In genomic region chr15:39935241-39935640, GRCh38 we compare ENCODE assay signal across 9 cellular contexts. TPM values are rescaled to one million over a fixed set of nuclear protein-coding genes. Genes with fewer than 3 reads are reported as not detected.
DNase-seq lines count a peak whose midpoint lies in the region; ATAC-seq and TF ChIP-seq lines count a peak whose summit lies in the region.
"Had no signal": no experiment of that assay in that cellular context is flagged by ENCODE, and none has a peak within 500 bp of the region (broad histone marks: within the 10 kb centered on the region; RNA-seq: fewer than 3 reads in every experiment).

No MANE protein-coding gene starts in this region.

- H3K9ac ChIP-seq in endocrine pancreas (ENCODE audit: control insufficient read depth, insufficient read depth, low read length) = no peak overlapping the region

- TF ChIP-seq CTCF in DOHH2 (IDR thresholded peaks at IDR 0.05; ENCODE audit: low read depth, low read length, poor library complexity, severe bottlenecking) (no peak), NB4 (IDR thresholded peaks at IDR 0.05; ENCODE audit: low read depth, low read length) (no peak), osteoblast (IDR thresholded peaks at IDR 0.05; ENCODE audit: extremely low read depth, low read depth, low read length) (no peak)

- H3K36me3 ChIP-seq in DOHH2 (ENCODE audit: control insufficient read depth, low read length) (peaks cover 21% of the 10 kb centered on the region), endocrine pancreas (ENCODE audit: control insufficient read depth, insufficient read depth, low read length) (no peaks in the 10 kb centered on the region), osteoblast (ENCODE audit: insufficient read depth, low read length) (peaks cover 9% of the 10 kb centered on the region)

- DNase-seq in NB4 (ENCODE audit: low read depth) (no peak), osteoblast (ENCODE audit: insufficient read length, low spot score, missing footprints) (no peak), ecto neural progenitor cell (ENCODE audit: low spot score) (no peak)
- DNase-seq: effector CD8-positive, alpha-beta T cell; mesendoderm had no signal

- no peak overlapping the region for H2AFZ ChIP-seq in osteoblast (ENCODE audit: low read length)

- H3K4me2 ChIP-seq in DOHH2 (ENCODE audit: low read length) = peak overlapping the region; percentile 71
- H3K4me2 ChIP-seq in osteoblast (ENCODE audit: insufficient read depth, low read length) = peak overlapping the region; percentile 97

- ATAC-seq in GM18858 (IDR thresholded peaks at IDR 0.05; ENCODE audit: unreplicated experiment) (no peak), HG03039 (IDR thresholded peaks at IDR 0.05; ENCODE audit: unreplicated experiment) (no peak)

- H3K9me3 ChIP-seq in DOHH2 (ENCODE audit: control insufficient read depth, insufficient read depth, low read length) = no peaks in the 10 kb centered on the region
- no peaks in the 10 kb centered on the region for H3K9me3 ChIP-seq in endocrine pancreas (ENCODE audit: control insufficient read depth, low read length)
- no peaks in the 10 kb centered on the region for H3K9me3 ChIP-seq in osteoblast (ENCODE audit: low read depth, low read length)

- TF ChIP-seq POLR2A in NB4 (IDR thresholded peaks at IDR 0.05; ENCODE audit: extremely low read depth, insufficient read length) = no peak

- no peaks in the 10 kb centered on the region; the same call in 1 of the 2 replicates for H3F3A ChIP-seq in DOHH2 (ENCODE audit: control insufficient read depth, insufficient read depth)

- no peaks in the 10 kb centered on the region for H3K9me2 ChIP-seq in DOHH2 (replicated peaks; ENCODE audit: control insufficient read depth, low read length)

- H3K4me1 ChIP-seq in DOHH2 (ENCODE audit: control insufficient read depth, low read length) (peaks cover 55% of the 10 kb centered on the region), endocrine pancreas (ENCODE audit: control insufficient read depth, insufficient read depth, low read length) (peaks cover 13% of the 10 kb centered on the region), osteoblast (ENCODE audit: insufficient read depth, low read length) (peaks cover 34% of the 10 kb centered on the region)

- H3K4me3 ChIP-seq in DOHH2 (ENCODE audit: low read length) = peak overlapping the region; percentile 80
- peak overlapping the region; percentile 94 for H3K4me3 ChIP-seq in NB4 (ENCODE audit: low read depth, low read length)
- peak overlapping the region; percentile 79 for H3K4me3 ChIP-seq in endocrine pancreas (ENCODE audit: control insufficient read depth, insufficient read depth, low read length)
- H3K4me3 ChIP-seq in osteoblast (ENCODE audit: insufficient read depth, low read length) = peak overlapping the region; percentile 88

- H3K79me2 ChIP-seq in DOHH2 (ENCODE audit: control insufficient read depth, low read length) (peaks cover 46% of the 10 kb centered on the region), osteoblast (ENCODE audit: insufficient read depth, low read length) (peaks cover 60% of the 10 kb centered on the region)

- H3K27ac ChIP-seq in DOHH2 (ENCODE audit: low read depth, low read length) (no peak overlapping the region), osteoblast (ENCODE audit: low read depth, low read length) (peak overlapping the region; percentile 95)

- no peaks in the 10 kb centered on the region for H4K20me1 ChIP-seq in DOHH2 (ENCODE audit: control insufficient read depth, insufficient read depth, low read depth, low read length)
- H4K20me1 ChIP-seq in osteoblast (ENCODE audit: insufficient read depth, low read length) = peaks cover 7% of the 10 kb centered on the region

- H3K27me3 ChIP-seq in DOHH2 (ENCODE audit: control insufficient read depth, low read length) (no peaks in the 10 kb centered on the region), endocrine pancreas (ENCODE audit: control insufficient read depth, insufficient read depth, low read length) (no peaks in the 10 kb centered on the region), osteoblast (ENCODE audit: insufficient read depth, low read length) (no peaks in the 10 kb centered on the region)

RNA-seq across cellular contexts. Expression of gene EIF2AK4, which starts 1.3 kb away (rescaled TPM):
- total RNA-seq in osteoblast = 76.0 TPM in 2 replicates

RNA-seq across cellular contexts. Expression of gene GPR176, which starts 15.2 kb away (rescaled TPM):
- total RNA-seq in osteoblast = 136 and 173 TPM in 2 replicates
